In the genomic region with DNA sequence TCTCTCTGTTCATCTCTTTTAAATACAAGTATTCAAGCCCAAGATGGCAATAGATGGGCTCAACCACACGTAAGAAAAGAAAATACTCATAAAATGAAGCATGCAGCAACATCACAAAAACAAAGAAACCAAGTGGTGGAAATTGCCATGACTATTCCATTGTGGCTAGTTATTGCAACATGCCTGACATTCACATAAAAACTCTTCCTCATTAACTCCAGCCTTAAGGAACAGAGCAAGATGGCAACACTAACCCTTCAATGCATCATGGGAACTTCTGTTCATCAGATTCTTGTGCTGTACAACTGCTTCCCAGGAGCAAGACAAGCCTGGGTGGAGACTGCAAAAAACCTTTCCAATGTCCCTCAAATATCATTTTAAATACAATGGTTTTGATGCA, we compare ENCODE assay signal across 14 cellular contexts. TPM values are rescaled to one million over a fixed set of nuclear protein-coding genes. Genes with fewer than 3 reads are reported as not detected.
DNase-seq lines count a peak whose midpoint lies in the region; ATAC-seq and TF ChIP-seq lines count a peak whose summit lies in the region.
"Had no signal": no experiment of that assay in that cellular context is flagged by ENCODE, and none has a peak within 500 bp of the region (broad histone marks: within the 10 kb centered on the region; RNA-seq: fewer than 3 reads in every experiment).

No MANE protein-coding gene starts in this region.

- H3K27me3 ChIP-seq in BJ (ENCODE audit: control insufficient read depth, insufficient read depth, low read length) = no peaks in the 10 kb centered on the region

- no peak overlapping the region for H3K4me3 ChIP-seq in BJ (ENCODE audit: low read depth, low read length)

- H3K9me3 Mint-ChIP-seq in chondrocyte (ENCODE audit: low read depth) = no peaks in the 10 kb centered on the region
- H3K9me3 Mint-ChIP-seq in neural crest cell = no peaks in the 10 kb centered on the region
- H3K9me3 Mint-ChIP-seq: CD8-positive, alpha-beta T cell had no signal

- H3K36me3 ChIP-seq in BJ (ENCODE audit: control insufficient read depth, insufficient read depth, low read length) = no peaks in the 10 kb centered on the region

- H3K27me3 Mint-ChIP-seq in chondrocyte (ENCODE audit: low read depth) = no peaks in the 10 kb centered on the region
- peaks cover 55% of the 10 kb centered on the region for H3K27me3 Mint-ChIP-seq in neural crest cell (ENCODE audit: low read depth)
- H3K27me3 Mint-ChIP-seq: progenitor cell of endocrine pancreas had no signal

- ATAC-seq in HG03354 (IDR thresholded peaks at IDR 0.05; ENCODE audit: poor library complexity, severe bottlenecking, unreplicated experiment) = no peak
- ATAC-seq: CD8-positive, alpha-beta T cell had no signal

- POLR2A ChIA-PET in BJ (lab: Charles Lee) = no interaction called here

- H3K4me3 Mint-ChIP-seq in chondrocyte (ENCODE audit: unreplicated experiment) (no peak overlapping the region), neural crest cell (peak overlapping the region; percentile 28)

- DNase-seq in BJ (ENCODE audit: low read depth) (peak; percentile 97), NCI-H226 (peak; percentile 46), chondrocyte (ENCODE audit: low spot score) (no peak), neural crest cell (ENCODE audit: low read depth, low spot score) (no peak), SK-N-DZ (ENCODE audit: low spot score) (no peak), NCI-H2171 treated with DMSO at 0.1 percent for 48 hours (lab: John Stamatoyannopoulos, UW) (no peak)
- DNase-seq in activated CD4-positive, alpha-beta T cell treated with anti-CD3 and anti-CD28 coated beads, Interleukin-2, amount 50 U/mL, for 4 hours = no peak
- DNase-seq: activated CD4-positive, alpha-beta T cell treated with anti-CD3 and anti-CD28 coated beads, Interleukin-2, amount 50 U/mL, for 1 hour; CD8-positive, alpha-beta T cell; GF-D8; NCI-H1105; NCI-H446 treated with DMSO at 0.1 percent for 48 hours had no signal

- H3K27ac Mint-ChIP-seq in chondrocyte (ENCODE audit: unreplicated experiment) (peak overlapping the region; percentile 96), neural crest cell (ENCODE audit: unreplicated experiment) (no peak overlapping the region)
- H3K27ac Mint-ChIP-seq: CD8-positive, alpha-beta T cell; progenitor cell of endocrine pancreas had no signal

- H3K36me3 Mint-ChIP-seq in chondrocyte (ENCODE audit: low read depth) (no peaks in the 10 kb centered on the region), neural crest cell (ENCODE audit: low read depth) (no peaks in the 10 kb centered on the region)

- CTCF ChIA-PET in BJ (lab: Yijun Ruan, JAX) = no interaction called here

- no peak for TF ChIP-seq CTCF in BJ (IDR thresholded peaks at IDR 0.05; ENCODE audit: insufficient read depth, low read depth, low read length)
- TF ChIP-seq CTCF in chondrocyte (IDR thresholded peaks at IDR 0.05) = no peak
- TF ChIP-seq CTCF in neural crest cell (conservative IDR thresholded peaks at IDR 0.05) = no peak

- H3K4me1 Mint-ChIP-seq in chondrocyte (ENCODE audit: low read depth) (peaks cover 54% of the 10 kb centered on the region), neural crest cell (peaks cover 17% of the 10 kb centered on the region)

RNA-seq across cellular contexts. Expression of gene GLIS3, which starts 1.4 kb away (rescaled TPM):
- 4.1 and 4.5 TPM in 2 replicates for polyA plus RNA-seq in BJ (2011; rRNA removed)
- polyA minus RNA-seq in BJ (2011; rRNA and poly(A)+ RNA removed) = 117 and 146 TPM in 2 replicates
- total RNA-seq in chondrocyte (21.2 to 28.4 TPM (median 27.9 TPM) in 3 replicates), neural crest cell (5.9 and 6.8 TPM in 2 replicates)
- not detected in 2 replicates for polyA plus RNA-seq in SK-N-DZ (2014; cell fraction: cytosol; rRNA removed)
- not detected in 2 replicates for polyA plus RNA-seq in SK-N-DZ (2014; cell fraction: nucleus; rRNA removed)

Comparison
In these comparisons a context has a peak if more than half of its experiments do, and no peak if none do; other contexts are left out.
1. DNase-seq: peak in BJ (single experiment) and NCI-H226 (single experiment); none in chondrocyte (single experiment), neural crest cell (single experiment), SK-N-DZ (single experiment), activated CD4-positive, alpha-beta T cell treated with anti-CD3 and anti-CD28 coated beads, Interleukin-2, amount 50 U/mL, for 4 hours (0 of 2) and NCI-H2171 treated with DMSO at 0.1 percent for 48 hours (single experiment).